13 cellular contexts compared by ENCODE assay signal in the genomic region with DNA sequence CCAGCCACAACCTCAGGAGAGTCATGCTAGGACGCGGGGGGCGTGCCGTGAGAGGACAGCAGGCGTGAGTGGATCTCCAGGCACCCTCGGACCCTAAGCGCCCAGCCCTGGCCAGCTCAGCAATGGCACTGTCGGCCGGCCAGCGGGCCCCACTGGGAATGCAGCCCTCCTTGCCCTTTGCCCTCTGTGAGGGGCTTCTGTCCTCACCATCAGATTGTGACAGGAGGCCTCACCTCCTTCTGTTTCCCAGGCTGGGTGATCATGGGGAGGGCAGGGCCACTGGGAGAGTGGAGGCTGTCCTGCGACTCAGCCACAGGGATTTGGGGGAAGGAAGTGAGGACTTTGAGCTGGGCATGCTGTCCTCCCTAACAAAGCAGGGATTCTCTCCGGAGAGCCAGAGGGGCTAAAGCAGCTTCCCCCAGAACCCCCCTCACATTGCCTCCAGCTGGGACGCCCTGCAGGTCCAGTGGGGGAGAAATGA.
"Had no signal": no experiment of that assay in that cellular context is flagged by ENCODE, and none has a peak within 500 bp of the region (broad histone marks: within the 10 kb centered on the region; RNA-seq: fewer than 3 reads in every experiment).

No MANE protein-coding gene starts in this region.

- H3K27ac ChIP-seq: neutrophil, parathyroid adenoma, SK-N-MC had no signal

- H3K9me3 ChIP-seq: neutrophil had no signal

- H3K4me3 Mint-ChIP-seq: activated CD4-positive, alpha-beta T cell treated with anti-CD3 and anti-CD28 coated beads for 36 hours; activated T-cell treated with anti-CD3 and anti-CD28 coated beads, Interleukin-2, amount 50 U/mL, for 72 hours; T-cell had no signal

- H3K9ac ChIP-seq: parathyroid adenoma had no signal

- ATAC-seq: activated CD4-positive, alpha-beta T cell treated with anti-CD3 and anti-CD28 coated beads for 36 hours; activated T-cell treated with anti-CD3 and anti-CD28 coated beads, Interleukin-2, amount 50 U/mL, for 72 hours; T-cell had no signal

- H3K36me3 Mint-ChIP-seq: T-cell had no signal

- H3K4me3 ChIP-seq: SK-N-MC, stomach had no signal

- H3K27ac Mint-ChIP-seq: activated CD4-positive, alpha-beta T cell treated with anti-CD3 and anti-CD28 coated beads for 36 hours; activated T-cell treated with anti-CD3 and anti-CD28 coated beads, Interleukin-2, amount 50 U/mL, for 72 hours; T-cell had no signal

- H3K4me1 Mint-ChIP-seq: activated CD4-positive, alpha-beta T cell treated with anti-CD3 and anti-CD28 coated beads for 36 hours; T-cell had no signal

- H3K79me2 ChIP-seq: parathyroid adenoma had no signal

- H2AFZ ChIP-seq: parathyroid adenoma had no signal

- H3K4me1 ChIP-seq: parathyroid adenoma had no signal

- H3K36me3 ChIP-seq: stomach had no signal

- DNase-seq: activated CD4-positive, alpha-beta T cell treated with anti-CD3 and anti-CD28 coated beads for 36 hours; activated CD8-positive, alpha-beta memory T cell treated with anti-CD3 and anti-CD28 coated beads, Interleukin-2, amount 50 U/mL, for 48 hours; activated T-cell treated with anti-CD3 and anti-CD28 coated beads, Interleukin-2, amount 50 U/mL, for 72 hours; anterior cingulate cortex; dermis blood vessel endothelial cell; erythroblast; stimulated activated CD4-positive, alpha-beta T cell treated with anti-CD3 and anti-CD28 coated beads, Interleukin-1b, Interleukin-23, amount 100 ng/mL, for 48 hours; stomach; T-cell; T-helper 9 cell had no signal
